Comparison of ENCODE assay signal across 26 cellular contexts in the genomic region with DNA sequence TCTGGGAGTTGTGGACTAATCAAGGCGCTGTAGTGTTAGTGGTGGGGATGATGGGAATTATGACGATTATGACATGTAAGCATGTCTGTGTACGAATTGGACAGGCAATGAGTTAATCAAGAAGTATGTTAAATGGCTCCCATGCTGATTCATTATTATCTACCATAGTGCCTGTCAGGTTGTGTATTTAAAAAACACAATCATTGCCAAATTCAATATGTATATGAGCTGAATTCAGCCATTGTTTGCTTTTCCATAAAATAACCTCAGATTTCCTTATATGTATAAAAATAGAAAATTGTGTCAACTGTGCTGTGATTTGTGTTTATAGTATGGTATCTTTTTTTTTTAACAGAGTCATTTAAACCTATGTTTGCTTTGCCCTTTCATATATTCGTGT.
"Had no signal": no experiment of that assay in that cellular context is flagged by ENCODE, and none has a peak within 500 bp of the region (broad histone marks: within the 10 kb centered on the region; RNA-seq: fewer than 3 reads in every experiment).

No MANE protein-coding gene starts in this region.

- H3K4me1 ChIP-seq: breast epithelium had no signal

- DNase-seq: activated CD4-positive, alpha-beta memory T cell treated with anti-CD3 and anti-CD28 coated beads for 36 hours; activated CD4-positive, alpha-beta T cell treated with anti-CD3 and anti-CD28 coated beads, Interleukin-2, amount 10 ng/mL, durations not matched to agents 7 days and 5 days; activated CD4-positive, CD25-positive, alpha-beta regulatory T cell; activated CD8-positive, alpha-beta memory T cell treated with anti-CD3 and anti-CD28 coated beads for 24 hours; activated gamma-delta T cell treated with Interleukin-2 at 50 U/mL for 16 hours; activated naive CD4-positive, alpha-beta T cell treated with anti-CD3 and anti-CD28 coated beads, Interleukin-2, amount 10 ng/mL, durations not matched to agents 7 days and 5 days; activated naive CD8-positive, alpha-beta T cell treated with anti-CD3 and anti-CD28 coated beads for 36 hours; activated T-cell treated with anti-CD3 and anti-CD28 coated beads for 4 hours; activated T-cell treated with anti-CD3 and anti-CD28 coated beads, Interleukin-2, amount 50 U/mL, for 48 hours; anterior cingulate cortex; central memory CD4-positive, alpha-beta T cell; Karpas-422; NCI-H1092; NCI-H1694 treated with DMSO at 0.1 percent for 48 hours; NCI-H2171; NCI-H2227 treated with DMSO at 0.1 percent for 48 hours; NCI-H446 treated with DMSO at 0.1 percent for 48 hours; NCI-H524 treated with DMSO at 0.1 percent for 48 hours; T-cell; T-helper 2 cell; T1000 had no signal

- H3K4me3 ChIP-seq: breast epithelium, K562, SK-N-MC had no signal

- FAIRE-seq: K562, TTC549 had no signal

- H3K36me3 ChIP-seq: breast epithelium had no signal

- H3K27ac ChIP-seq: breast epithelium, SK-N-MC, VCaP had no signal

- H3K27me3 ChIP-seq: breast epithelium had no signal
